ENCODE assay signal across 8 cellular contexts in the genomic region with DNA sequence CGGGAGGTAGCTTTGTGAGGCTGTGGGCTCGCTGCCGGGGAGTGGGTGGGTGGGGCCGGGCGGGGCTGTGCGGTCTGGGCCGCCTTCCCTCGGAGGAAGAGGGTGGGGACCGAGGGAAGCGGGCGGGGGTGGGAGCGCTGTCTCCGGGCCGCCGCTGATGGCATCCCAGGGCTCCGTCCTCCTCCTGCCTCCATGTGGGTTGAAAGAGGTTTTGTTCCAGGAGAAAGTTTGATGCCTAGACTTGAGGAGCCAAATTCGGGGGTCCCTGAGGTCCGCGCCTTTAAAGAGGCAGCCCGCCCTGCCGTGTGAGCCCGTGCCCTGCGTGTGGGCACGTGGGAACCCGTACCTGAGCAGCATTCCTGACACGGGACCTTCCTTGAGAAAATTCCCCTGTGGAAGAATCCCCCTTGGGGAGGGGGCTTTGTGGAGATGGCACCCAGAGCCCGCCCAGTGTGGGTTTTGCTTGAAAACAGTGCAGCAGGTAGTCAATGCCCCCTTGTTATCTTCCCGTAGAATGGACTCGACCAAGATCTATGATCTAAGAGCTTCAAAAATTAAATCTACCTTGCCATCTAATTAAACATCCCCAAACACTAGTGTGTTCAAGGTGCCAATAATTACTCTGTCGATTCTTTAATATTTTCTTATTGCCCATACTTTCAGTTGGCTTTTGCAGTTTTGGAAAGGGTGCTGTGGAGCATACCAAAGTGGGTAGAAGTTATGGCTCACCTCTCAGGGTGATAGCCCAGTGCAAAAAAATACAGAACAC.
DNase-seq lines count a peak whose midpoint lies in the region; ATAC-seq and TF ChIP-seq lines count a peak whose summit lies in the region.

No MANE protein-coding gene starts in this region.

- H3K4me1 ChIP-seq in PC-9 (replicated peaks; ENCODE audit: insufficient read depth) (no peaks in the 10 kb centered on the region; the same call in 1 of the 2 replicates), neural progenitor cell (peaks cover 4% of the 10 kb centered on the region)

- no peaks in the 10 kb centered on the region for H3K9me2 ChIP-seq in PC-9 (ENCODE audit: insufficient read depth)

- intact Hi-C loops in PC-9 (cut with micrococcal nuclease; ENCODE audit: unreplicated experiment): no loop called here

- H3K79me2 ChIP-seq in PC-9 (ENCODE audit: low read depth) (no peaks in the 10 kb centered on the region), neural progenitor cell (ENCODE audit: low read depth) (no peaks in the 10 kb centered on the region)

- in situ Hi-C loops in ACHN (cut with HindIII; ENCODE audit: low pct_ligation_motif_present, low pct_unique_long_range_greater_than_20kb, low sequenced_read_pairs): no loop called here

- no peak overlapping the region for H3K9ac ChIP-seq in neural progenitor cell

- H3K27ac ChIP-seq in AG04450 (ENCODE audit: low read depth, low read length): no peak overlapping the region
- no peak overlapping the region for H3K27ac ChIP-seq in PC-9
- no peak overlapping the region for H3K27ac ChIP-seq in neural progenitor cell

- no peaks in the 10 kb centered on the region for H3K36me3 Mint-ChIP-seq in neural progenitor cell

- BruUV-seq in PC-9 (replicated peaks; lab: Mats Ljungman, UMichigan): no TSS peak

- peak; percentile 24 for ATAC-seq in GM19372 (IDR thresholded peaks at IDR 0.05; ENCODE audit: low read depth, unreplicated experiment)

- H3K36me3 ChIP-seq in PC-9 (ENCODE audit: low read depth) (no peaks in the 10 kb centered on the region), neural progenitor cell (no peaks in the 10 kb centered on the region)

- POLR2A ChIA-PET in AG04450 (lab: Yijun Ruan, JAX): no interaction called here
- POLR2A ChIA-PET in PC-9 (lab: Charles Lee; ENCODE audit: unreplicated experiment): interaction anchor here (0.6 kb wide), 1 partner anchor 468 kb away, joined by 3 read pairs; the partner anchor contains the start of genes BRCA2 and ZAR1L

- H3K27me3 ChIP-seq in AG04450 (ENCODE audit: control insufficient read depth, insufficient read depth, low read length): peaks cover 25% of the 10 kb centered on the region
- H3K27me3 ChIP-seq in PC-9 (ENCODE audit: insufficient read depth, low read depth): peaks cover 78% of the 10 kb centered on the region
- peaks cover 82% of the 10 kb centered on the region for H3K27me3 ChIP-seq in neural progenitor cell

- peaks cover 5% of the 10 kb centered on the region for H3K4me1 Mint-ChIP-seq in neural progenitor cell

- no peak overlapping the region for H3K27ac Mint-ChIP-seq in neural progenitor cell

- CTCF ChIA-PET in AG04450 (lab: Charles Lee) (interaction anchor here (1.0 kb wide), 1 partner anchor 611 kb away, joined by 3 read pairs; no protein-coding TSS in a partner anchor), PC-9 (lab: Charles Lee) (interaction anchor here (0.6 kb wide), 1 partner anchor 495 kb away, joined by 4 read pairs; no protein-coding TSS in a partner anchor)

- H3K4me3 ChIP-seq in AG04450 (ENCODE audit: low read depth, low read length) (peak overlapping the region; percentile 63), PC-9 (peak overlapping the region; percentile 84; the same call in 1 of the 2 replicates), epithelial cell of esophagus (ENCODE audit: low read length) (peak overlapping the region; percentile 32), neural progenitor cell (peak overlapping the region; percentile 66)

- H3K4me2 ChIP-seq in PC-9 (peak overlapping the region; percentile 94), neural progenitor cell (peak overlapping the region; percentile 97)

- TF ChIP-seq CTCF in AG04450 (IDR thresholded peaks at IDR 0.05; ENCODE audit: low read depth, low read length) (no peak), PC-9 (conservative IDR thresholded peaks at IDR 0.05) (no peak), epithelial cell of esophagus (IDR thresholded peaks at IDR 0.05; ENCODE audit: insufficient read depth, low read depth, low read length, missing control alignments) (no peak), neural progenitor cell (IDR thresholded peaks at IDR 0.05) (no peak)

- H3K27me3 Mint-ChIP-seq in neural progenitor cell (ENCODE audit: insufficient read depth, low read depth): peaks cover 35% of the 10 kb centered on the region

- no peaks in the 10 kb centered on the region for H3F3A ChIP-seq in PC-9 (ENCODE audit: insufficient read depth, low read depth)
- peaks cover 7% of the 10 kb centered on the region for H3F3A ChIP-seq in neural progenitor cell (ENCODE audit: low read depth)

- no peaks in the 10 kb centered on the region for H3K9me3 Mint-ChIP-seq in neural progenitor cell

- H3K9me3 ChIP-seq in AG04450 (ENCODE audit: control insufficient read depth, insufficient read depth, low read length) (no peaks in the 10 kb centered on the region), PC-9 (ENCODE audit: insufficient read depth, low read depth) (no peaks in the 10 kb centered on the region), neural progenitor cell (ENCODE audit: low read depth) (no peaks in the 10 kb centered on the region)

- no peaks in the 10 kb centered on the region for H4K20me1 ChIP-seq in PC-9 (ENCODE audit: insufficient read depth)
- peaks cover 8% of the 10 kb centered on the region for H4K20me1 ChIP-seq in neural progenitor cell (ENCODE audit: low read depth)

- no peak for DNase-seq in AG04450 (ENCODE audit: low read depth, low spot score)
- no peak for DNase-seq in PC-9
- no peak for DNase-seq in epithelial cell of esophagus (ENCODE audit: low read depth)
- peak; percentile 35 for DNase-seq in neural progenitor cell (ENCODE audit: low spot score)
- no peak for DNase-seq in ACHN
- no peak for DNase-seq in activated CD4-positive, CD25-positive, alpha-beta regulatory T cell (lab: John Stamatoyannopoulos, UW)
- no peak for DNase-seq in 8988T

- no peak overlapping the region; the same call in 1 of the 2 replicates for H2AFZ ChIP-seq in PC-9
- H2AFZ ChIP-seq in neural progenitor cell (replicated peaks): peak overlapping the region; percentile 94

- H3K4me3 Mint-ChIP-seq in neural progenitor cell: peak overlapping the region; percentile 81

Comparison
In these comparisons a context has a peak if more than half of its experiments do, and no peak if none do; other contexts are left out.
1. H3K4me3 ChIP-seq: peak in every context shown above with its lines; median percentile 84 in PC-9; 66 in neural progenitor cell; 63 in AG04450; 32 in epithelial cell of esophagus.